9 cellular contexts compared by ENCODE assay signal in genomic region chr5:77015938-77016569, GRCh38. TPM values are rescaled to one million over a fixed set of nuclear protein-coding genes. Genes with fewer than 3 reads are reported as not detected.
DNase-seq lines count a peak whose midpoint lies in the region; ATAC-seq and TF ChIP-seq lines count a peak whose summit lies in the region.
"Had no signal": no experiment of that assay in that cellular context is flagged by ENCODE, and none has a peak within 500 bp of the region (broad histone marks: within the 10 kb centered on the region; RNA-seq: fewer than 3 reads in every experiment).

No MANE protein-coding gene starts in this region.

- no peak overlapping the region for H3K4me3 ChIP-seq in dorsolateral prefrontal cortex
- H3K4me3 ChIP-seq: BLaER1 treated with 17β-estradiol and CSF1 and Interleukin-3, amounts not matched to agents 10 nM and 100 nM had no signal

- peaks cover 0 to 3% (median 0%) of the 10 kb centered on the region in 45 donors for H3K27me3 ChIP-seq in dorsolateral prefrontal cortex
- H3K27me3 ChIP-seq: BLaER1 treated with 17β-estradiol and CSF1 and Interleukin-3, amounts not matched to agents 10 nM and 100 nM had no signal

- no peak for ATAC-seq in GM21529 (IDR thresholded peaks at IDR 0.05; ENCODE audit: unreplicated experiment)

- no peak overlapping the region for H3K27ac ChIP-seq in dorsolateral prefrontal cortex
- H3K27ac ChIP-seq: BLaER1 treated with 17β-estradiol and CSF1 and Interleukin-3, amounts not matched to agents 10 nM and 100 nM had no signal

- intact Hi-C loops in dorsolateral prefrontal cortex (cut with DNase I), result loop anchor here (1.0 to 10.0 kb wide), 4 partner anchors 91 to 411 kb away; no protein-coding TSS in a partner anchor

- peak in 54 of 56 donors; percentile 38 to 80 (median 59) for TF ChIP-seq CTCF in dorsolateral prefrontal cortex (IDR thresholded peaks at IDR 0.05 in 54 of 56, conservative IDR thresholded peaks at IDR 0.05 in 2 of 56; ENCODE audit: low read depth in 1 of 56, partially characterized antibody in 56 of 56)

- peak; percentile 8 for DNase-seq in NCI-H1694 (lab: John Stamatoyannopoulos, UW)
- no peak for DNase-seq in NCI-H1694 treated with DMSO at 0.1 percent for 48 hours (lab: John Stamatoyannopoulos, UW)
- DNase-seq in NCI-H524 treated with DMSO at 0.1 percent for 48 hours (lab: John Stamatoyannopoulos, UW), result peak; percentile 6
- no peak for DNase-seq in dorsolateral prefrontal cortex
- peak; percentile 47 for DNase-seq in non-pigmented ciliary epithelial cell (ENCODE audit: low read depth)
- no peak for DNase-seq in activated CD4-positive, alpha-beta T cell treated with anti-CD3 and anti-CD28 coated beads for 1 hour
- DNase-seq in activated T-cell treated with anti-CD3 and anti-CD28 coated beads, Interleukin-2, amount 50 U/mL, for 1 hour, result no peak

RNA-seq across cellular contexts. Expression of gene AGGF1, which starts 14.2 kb away (rescaled TPM):
- 10 to 100 TPM; 23.6 to 41.9 (median 31.2) TPM for total RNA-seq in dorsolateral prefrontal cortex

Comparison
In these comparisons a context has a peak if more than half of its experiments do, and no peak if none do; other contexts are left out.
1. DNase-seq: peak in NCI-H1694 (single experiment), NCI-H524 treated with DMSO at 0.1 percent for 48 hours (single experiment) and non-pigmented ciliary epithelial cell (single experiment); none in NCI-H1694 treated with DMSO at 0.1 percent for 48 hours (single experiment), dorsolateral prefrontal cortex (0 of 10), activated CD4-positive, alpha-beta T cell treated with anti-CD3 and anti-CD28 coated beads for 1 hour (single experiment) and activated T-cell treated with anti-CD3 and anti-CD28 coated beads, Interleukin-2, amount 50 U/mL, for 1 hour (single experiment).